ENCODE assay signal across 8 cellular contexts in genomic region chr1:40143891-40144575, GRCh38. TPM values are rescaled to one million over a fixed set of nuclear protein-coding genes. Genes with fewer than 3 reads are reported as not detected.
DNase-seq lines count a peak whose midpoint lies in the region; ATAC-seq and TF ChIP-seq lines count a peak whose summit lies in the region.

No MANE protein-coding gene starts in this region.

- H3K27me3 ChIP-seq in neutrophil (peaks cover 26% of the 10 kb centered on the region), upper lobe of right lung (peaks cover 7% of the 10 kb centered on the region)

- H3K9me3 ChIP-seq in neutrophil, result no peaks in the 10 kb centered on the region
- no peaks in the 10 kb centered on the region for H3K9me3 ChIP-seq in upper lobe of right lung

- peak; percentile 94 for ATAC-seq in upper lobe of right lung
- ATAC-seq in GM18858 (IDR thresholded peaks at IDR 0.05; ENCODE audit: unreplicated experiment), result no peak

- intact Hi-C loops in upper lobe of right lung (cut with DNase I), result loop anchor here (10.0 kb wide), 2 partner anchors 171 to 261 kb away; partner anchors contain the start of gene COL9A2

- H3K36me3 ChIP-seq in neutrophil, result no peaks in the 10 kb centered on the region
- no peaks in the 10 kb centered on the region for H3K36me3 ChIP-seq in upper lobe of right lung

- H3K4me1 ChIP-seq in neutrophil (ENCODE audit: control insufficient read depth in 1 of 2, insufficient read depth in 1 of 2, low read depth in 1 of 2, low read length in 1 of 2), result no peaks in the 10 kb centered on the region
- H3K4me1 ChIP-seq in upper lobe of right lung, result no peaks in the 10 kb centered on the region

- H3K27ac ChIP-seq in neutrophil (no peak overlapping the region), upper lobe of right lung (no peak overlapping the region)

- no peak overlapping the region for H3K4me3 ChIP-seq in fibroblast of the aortic adventitia (ENCODE audit: low read depth, low read length)
- no peak overlapping the region for H3K4me3 ChIP-seq in neutrophil (ENCODE audit: low read depth in 1 of 2, low read length in 1 of 2)
- no peak overlapping the region for H3K4me3 ChIP-seq in upper lobe of right lung

- peak; percentile 50 for DNase-seq in DMS114 treated with DMSO at 0.1 percent for 48 hours (lab: John Stamatoyannopoulos, UW; ENCODE audit: unreplicated experiment)
- DNase-seq in LHCN-M2 (ENCODE audit: low read depth), result peak; percentile 67
- peak; percentile 87 for DNase-seq in OCI-M1 (lab: John Stamatoyannopoulos, UW)
- peak; percentile 37 for DNase-seq in activated T-cell treated with anti-CD3 and anti-CD28 coated beads, Interleukin-2, amount 50 U/mL, for 1 hour
- peak; percentile 79 for DNase-seq in fibroblast of the aortic adventitia (ENCODE audit: low read depth)
- DNase-seq in upper lobe of right lung, result no peak

- TF ChIP-seq CTCF in fibroblast of the aortic adventitia (IDR thresholded peaks at IDR 0.05; ENCODE audit: insufficient read depth, low read length), result peak; percentile 81
- TF ChIP-seq CTCF in neutrophil (IDR thresholded peaks at IDR 0.05), result peak; percentile 76
- peak; percentile 78 for TF ChIP-seq CTCF in upper lobe of right lung (IDR thresholded peaks at IDR 0.05)

RNA-seq across cellular contexts. Expression of gene RLF, which starts 17.2 kb away (rescaled TPM):
- total RNA-seq in LHCN-M2 (2014; rRNA removed) (15.6 and 15.7 TPM in 2 replicates), fibroblast of the aortic adventitia (ENCODE audit: low replicate concordance) (21.9 and 25.4 TPM in 2 replicates), upper lobe of right lung (13.4 TPM)
- 3.1 TPM for polyA plus RNA-seq in LHCN-M2 (2012)

RNA-seq across cellular contexts. Expression of gene PPT1, which starts 47.0 kb away (rescaled TPM):
- total RNA-seq in LHCN-M2 (2014; rRNA removed) (40.3 and 54.2 TPM in 2 replicates), fibroblast of the aortic adventitia (ENCODE audit: low replicate concordance) (23.5 and 44.2 TPM in 2 replicates), upper lobe of right lung (166 TPM)
- polyA plus RNA-seq in LHCN-M2 (2012), result 38.1 TPM
